Comparison of ENCODE assay signal across 27 cellular contexts in the genomic region with DNA sequence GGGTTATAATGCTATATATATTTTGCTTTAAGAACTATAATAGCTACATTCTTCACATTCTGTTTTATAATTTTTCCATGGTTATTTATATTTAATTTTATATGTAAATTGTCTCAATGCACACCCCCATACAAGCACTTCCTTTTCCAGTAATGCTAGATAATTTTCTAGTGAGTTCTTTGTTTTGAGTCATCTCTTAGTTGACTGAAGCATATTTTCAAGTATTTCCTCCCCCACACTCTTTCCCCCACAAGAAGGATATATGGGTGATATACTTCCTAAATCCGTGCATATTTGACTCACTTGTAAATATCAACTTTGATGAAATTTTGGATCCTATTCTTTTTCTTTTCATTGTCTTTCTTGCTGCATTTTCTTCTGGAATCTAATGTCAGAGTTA.
"Had no signal": no experiment of that assay in that cellular context is flagged by ENCODE, and none has a peak within 500 bp of the region (broad histone marks: within the 10 kb centered on the region; RNA-seq: fewer than 3 reads in every experiment).

No MANE protein-coding gene starts in this region.

- H3K27me3 ChIP-seq: body of pancreas, cardiac muscle cell, sigmoid colon, stomach, thyroid gland had no signal

- H3K9me3 Mint-ChIP-seq: activated CD4-positive, alpha-beta memory T cell treated with anti-CD3 and anti-CD28 coated beads, Interleukin-2, amount 10 ng/mL, durations not matched to agents 7 days and 5 days; activated CD4-positive, alpha-beta T cell treated with anti-CD3 and anti-CD28 coated beads, Interleukin-2, amount 10 ng/mL, durations not matched to agents 24 days and 14 days; activated naive CD4-positive, alpha-beta T cell treated with anti-CD3 and anti-CD28 coated beads, Interleukin-2, amount 50 U/mL, for 72 hours; nephron; stimulated activated naive B cell treated with anti-CD40 and anti-IgM and Interleukin-4, amounts not matched to agents 10 μg/mL and 1 μg/mL and 100 μg/mL, for 72 hours; T-helper 1 cell treated with Interleukin-12 subunit alpha and Interleukin-12 subunit beta and Interleukin-4 antibody, amounts not matched to agents 30 μg/mL and 1 μg/mL, for 36 hours had no signal

- H3K27ac ChIP-seq: body of pancreas, cardiac muscle cell, sigmoid colon, stomach, thyroid gland, upper lobe of right lung had no signal

- DNase-seq: activated CD4-positive, alpha-beta memory T cell treated with anti-CD3 and anti-CD28 coated beads, Interleukin-2, amount 10 ng/mL, durations not matched to agents 7 days and 5 days; activated CD4-positive, alpha-beta T cell treated with anti-CD3 and anti-CD28 coated beads, Interleukin-2, amount 10 ng/mL, durations not matched to agents 24 days and 14 days; activated CD4-positive, CD25-positive, alpha-beta regulatory T cell treated with anti-CD3 and anti-CD28 coated beads, Interleukin-2, amount 50 U/mL, for 72 hours; activated naive CD4-positive, alpha-beta T cell; activated T-cell treated with anti-CD3 and anti-CD28 coated beads, Interleukin-2, amount 50 U/mL, for 72 hours; anterior cingulate cortex; body of pancreas; cortex of kidney; islet precursor cell; left ventricle myocardium superior; retina; sigmoid colon; small intestine; stimulated activated CD4-positive, alpha-beta T cell treated with anti-CD3 and anti-CD28 coated beads, Interleukin-1b, Interleukin-23, amount 100 ng/mL, for 48 hours; stimulated activated naive B cell treated with anti-CD40 and anti-IgM and Interleukin-4, amounts not matched to agents 10 μg/mL and 1 μg/mL and 100 μg/mL, for 72 hours; stomach; SW 1271; T-helper 9 cell; thyroid gland; upper lobe of right lung had no signal

- H3K4me3 Mint-ChIP-seq: activated CD4-positive, alpha-beta memory T cell treated with anti-CD3 and anti-CD28 coated beads, Interleukin-2, amount 10 ng/mL, durations not matched to agents 7 days and 5 days; activated CD4-positive, alpha-beta T cell treated with anti-CD3 and anti-CD28 coated beads, Interleukin-2, amount 10 ng/mL, durations not matched to agents 24 days and 14 days; activated T-cell treated with anti-CD3 and anti-CD28 coated beads, Interleukin-2, amount 50 U/mL, for 72 hours; nephron; stimulated activated naive B cell treated with anti-CD40 and anti-IgM and Interleukin-4, amounts not matched to agents 10 μg/mL and 1 μg/mL and 100 μg/mL, for 72 hours; T-helper 1 cell treated with Interleukin-12 subunit alpha and Interleukin-12 subunit beta and Interleukin-4 antibody, amounts not matched to agents 30 μg/mL and 1 μg/mL, for 36 hours had no signal

- H3K27ac Mint-ChIP-seq: activated CD4-positive, alpha-beta memory T cell treated with anti-CD3 and anti-CD28 coated beads, Interleukin-2, amount 10 ng/mL, durations not matched to agents 7 days and 5 days; activated CD4-positive, alpha-beta T cell treated with anti-CD3 and anti-CD28 coated beads, Interleukin-2, amount 10 ng/mL, durations not matched to agents 24 days and 14 days; activated naive CD4-positive, alpha-beta T cell treated with anti-CD3 and anti-CD28 coated beads, Interleukin-2, amount 50 U/mL, for 72 hours; activated T-cell treated with anti-CD3 and anti-CD28 coated beads, Interleukin-2, amount 50 U/mL, for 72 hours; nephron; progenitor cell of endocrine pancreas; stimulated activated naive B cell treated with anti-CD40 and anti-IgM and Interleukin-4, amounts not matched to agents 10 μg/mL and 1 μg/mL and 100 μg/mL, for 72 hours; T-helper 1 cell treated with Interleukin-12 subunit alpha and Interleukin-12 subunit beta and Interleukin-4 antibody, amounts not matched to agents 30 μg/mL and 1 μg/mL, for 36 hours had no signal

- ATAC-seq: activated naive CD4-positive, alpha-beta T cell treated with anti-CD3 and anti-CD28 coated beads, Interleukin-2, amount 50 U/mL, for 72 hours; activated T-cell treated with anti-CD3 and anti-CD28 coated beads, Interleukin-2, amount 50 U/mL, for 72 hours; body of pancreas; left ventricle myocardium superior; stimulated activated naive B cell treated with anti-CD40 and anti-IgM and Interleukin-4, amounts not matched to agents 10 μg/mL and 1 μg/mL and 100 μg/mL, for 72 hours; upper lobe of right lung had no signal

- H3K9me3 ChIP-seq: body of pancreas, sigmoid colon, stomach, thyroid gland, upper lobe of right lung had no signal

- H3K4me1 ChIP-seq: body of pancreas, sigmoid colon, stomach, thyroid gland, upper lobe of right lung had no signal

- H3K36me3 ChIP-seq: cardiac muscle cell, sigmoid colon, stomach, thyroid gland, upper lobe of right lung had no signal

- H3K4me3 ChIP-seq: body of pancreas, cardiac muscle cell, sigmoid colon, stomach, thyroid gland, upper lobe of right lung had no signal

- FAIRE-seq: endothelial cell of umbilical vein, frontal cortex, small intestine had no signal

- H3K4me1 Mint-ChIP-seq: activated CD4-positive, alpha-beta memory T cell treated with anti-CD3 and anti-CD28 coated beads, Interleukin-2, amount 10 ng/mL, durations not matched to agents 7 days and 5 days; activated CD4-positive, alpha-beta T cell treated with anti-CD3 and anti-CD28 coated beads, Interleukin-2, amount 10 ng/mL, durations not matched to agents 24 days and 14 days; nephron; stimulated activated naive B cell treated with anti-CD40 and anti-IgM and Interleukin-4, amounts not matched to agents 10 μg/mL and 1 μg/mL and 100 μg/mL, for 72 hours had no signal

- H3K36me3 Mint-ChIP-seq: activated naive CD4-positive, alpha-beta T cell treated with anti-CD3 and anti-CD28 coated beads, Interleukin-2, amount 50 U/mL, for 72 hours; stimulated activated naive B cell treated with anti-CD40 and anti-IgM and Interleukin-4, amounts not matched to agents 10 μg/mL and 1 μg/mL and 100 μg/mL, for 72 hours had no signal
